ENCODE assay signal across 1 cellular context in genomic region chr5:173615884-173616576, GRCh38.
TF ChIP-seq lines count a peak whose summit lies in the region.

No MANE protein-coding gene starts in this region.

TF ChIP-seq in HepG2, 621 proteins besides CTCF, POLR2A, EP300 and RAD21 (continued from another document):
- TF ChIP-seq MLXIP (CRISPR knock-in tag; IDR thresholded peaks at IDR 0.05; ENCODE audit: borderline replicate concordance) (no peak), ZNF205 (CRISPR knock-in tag; IDR thresholded peaks at IDR 0.05) (no peak), KLF13 (CRISPR knock-in tag; IDR thresholded peaks at IDR 0.05) (no peak), RXRB (CRISPR knock-in tag; IDR thresholded peaks at IDR 0.05; ENCODE audit: borderline replicate concordance) (0 out of 2 replicates have a peak, but pooled peaks have one; percentile 20), SMARCC2 (IDR thresholded peaks at IDR 0.05) (no peak), TBX2 (CRISPR knock-in tag; IDR thresholded peaks at IDR 0.05; ENCODE audit: borderline replicate concordance) (no peak), FOXJ3 (CRISPR knock-in tag; IDR thresholded peaks at IDR 0.05; ENCODE audit: borderline replicate concordance) (no peak), XBP1 (CRISPR knock-in tag; IDR thresholded peaks at IDR 0.05) (no peak), MXD3 (CRISPR knock-in tag; IDR thresholded peaks at IDR 0.05) (no peak), DPF2 (CRISPR knock-in tag; IDR thresholded peaks at IDR 0.05; ENCODE audit: borderline replicate concordance, low read depth) (no peak), DR1 (CRISPR knock-in tag; IDR thresholded peaks at IDR 0.05) (no peak), ZNF550 (CRISPR knock-in tag; IDR thresholded peaks at IDR 0.05; ENCODE audit: borderline replicate concordance) (no peak), SIX1 (CRISPR knock-in tag; IDR thresholded peaks at IDR 0.05; ENCODE audit: borderline replicate concordance) (no peak), MED13 (CRISPR knock-in tag; IDR thresholded peaks at IDR 0.05) (no peak), ZBTB26 (CRISPR knock-in tag; IDR thresholded peaks at IDR 0.05; ENCODE audit: borderline replicate concordance) (no peak), HNRNPUL1 (IDR thresholded peaks at IDR 0.05; ENCODE audit: low read depth, low read length) (no peak), EED (CRISPR knock-in tag; IDR thresholded peaks at IDR 0.05) (no peak), CC2D1A (CRISPR knock-in tag; IDR thresholded peaks at IDR 0.05) (no peak), RAD51 (IDR thresholded peaks at IDR 0.05; ENCODE audit: borderline replicate concordance) (no peak), ZNF256 (CRISPR knock-in tag; conservative IDR thresholded peaks at IDR 0.05) (no peak), LRRFIP1 (CRISPR knock-in tag; conservative IDR thresholded peaks at IDR 0.05) (no peak), ZNF17 (CRISPR knock-in tag; IDR thresholded peaks at IDR 0.05) (no peak), ZNF597 (CRISPR knock-in tag; IDR thresholded peaks at IDR 0.05) (no peak), ZNF552 (CRISPR knock-in tag; IDR thresholded peaks at IDR 0.05; ENCODE audit: borderline replicate concordance) (no peak), ZBTB42 (CRISPR knock-in tag; IDR thresholded peaks at IDR 0.05) (no peak), RARG (CRISPR knock-in tag; IDR thresholded peaks at IDR 0.05; ENCODE audit: low read depth) (no peak), CBFB (CRISPR knock-in tag; IDR thresholded peaks at IDR 0.05) (0 out of 2 replicates have a peak, but pooled peaks have one; percentile 15), ZNF761 (CRISPR knock-in tag; conservative IDR thresholded peaks at IDR 0.05) (no peak)
TF ChIP-seq in HepG2: peak in this region for 75.
